Comparison of ENCODE assay signal across 8 cellular contexts in genomic region chr6:143745160-143746133, GRCh38.
DNase-seq lines count a peak whose midpoint lies in the region; ATAC-seq, FAIRE-seq and TF ChIP-seq lines count a peak whose summit lies in the region.

No MANE protein-coding gene starts in this region.

- no peak overlapping the region for H2AFZ ChIP-seq in K562 (ENCODE audit: low read depth, low read length)

- FAIRE-seq in K562 (lab: Jason Lieb, UNC) = no peak

- H3K9me3 ChIP-seq in K562 (replicated peaks; ENCODE audit: control insufficient read depth, insufficient read depth, low read depth, low read length) (no peaks in the 10 kb centered on the region), thoracic aorta (no peaks in the 10 kb centered on the region)

- H3K36me3 ChIP-seq in K562 (ENCODE audit: control insufficient read depth, insufficient read depth, low read length) (no peaks in the 10 kb centered on the region; the same call in 2 of the 3 replicates), thoracic aorta (no peaks in the 10 kb centered on the region)

- H3K27me3 ChIP-seq in K562 (ENCODE audit: control insufficient read depth in 2 of 2, insufficient read depth in 2 of 2, low read length in 2 of 2) (no peaks in the 10 kb centered on the region), thoracic aorta (replicated peaks; ENCODE audit: insufficient read depth) (no peaks in the 10 kb centered on the region)

- H3K9me1 ChIP-seq in K562 (ENCODE audit: control insufficient read depth, insufficient read depth, low read length) = no peaks in the 10 kb centered on the region

- TF ChIP-seq POLR2A in K562 (conservative IDR thresholded peaks at IDR 0.05) = no peak

- H3K27ac ChIP-seq in K562 (ENCODE audit: extremely low read depth, low read depth, low read length) (no peak overlapping the region), thoracic aorta (peak overlapping the region; percentile 79 to 87)

- H3K79me2 ChIP-seq in K562 (ENCODE audit: control insufficient read depth, insufficient read depth, low read length) = no peaks in the 10 kb centered on the region

- POLR2A ChIA-PET in K562 (lab: Yijun Ruan, JAX) = interaction anchor here (0.7 to 1.4 kb wide), 2 partner anchors 12 to 13 kb away, joined by 3 to 4 read pairs; no protein-coding TSS in a partner anchor

- H3K9ac ChIP-seq in K562 (ENCODE audit: insufficient read depth in 1 of 2, low read depth in 2 of 2, low read length in 2 of 2) = no peak overlapping the region

- WGBS in K562 (ENCODE audit: insufficient coverage, low coverage, missing lambda C conversion rate) = 80% methylated on average over 22 of the region's 22 CpGs

- ATAC-seq in K562 (no peak), thoracic aorta (ENCODE audit: insufficient number of reproducible peaks, low FRiP score, low read depth) (no peak), HG03175 (IDR thresholded peaks at IDR 0.05; ENCODE audit: unreplicated experiment) (no peak)

- TF ChIP-seq EP300 in K562 (IDR thresholded peaks at IDR 0.05; ENCODE audit: low read length) = no peak

- BruUV-seq in K562 (replicated peaks; lab: Mats Ljungman, UMichigan) = no TSS peak

- H3K4me2 ChIP-seq in K562 (ENCODE audit: insufficient read depth, low read length) = no peak overlapping the region

- no peak overlapping the region for H3K4me3 ChIP-seq in K562
- H3K4me3 ChIP-seq in thoracic aorta = peak overlapping the region; percentile 37

- CTCF ChIA-PET in K562 (lab: Yijun Ruan, JAX; ENCODE audit: low intra/inter-chr PET ratio) = no interaction called here

- in situ Hi-C loops in K562 (cut with MboI) = no loop called here

- H4K20me1 ChIP-seq in K562 (replicated peaks; ENCODE audit: control insufficient read depth, insufficient read depth, low read length) = no peaks in the 10 kb centered on the region

- DNase-seq in LoVo (ENCODE audit: low spot score) (peak; percentile 77), K562 (ENCODE audit: extremely low read depth in 1 of 4, low spot score in 3 of 4) (peak in 1 of 4 experiments; percentile 26), kidney glomerular epithelial cell (lab: John Stamatoyannopoulos, UW) (peak; percentile 74), thoracic aorta (ENCODE audit: low spot score) (no peak), middle frontal gyrus (ENCODE audit: extremely low spot score, low spot score) (no peak), ecto neural progenitor cell (ENCODE audit: low spot score) (no peak), NCI-H2029 (lab: John Stamatoyannopoulos, UW) (no peak)

- H3K4me1 ChIP-seq in K562 (replicated peaks in 1 of 2; ENCODE audit: control insufficient read depth in 2 of 2, insufficient read depth in 2 of 2, low read length in 2 of 2) = peaks cover 0 to 12% of the 10 kb centered on the region in 2 experiments; a peak in 4 of 5 replicates
- peaks cover 27 to 71% of the 10 kb centered on the region in 2 donors for H3K4me1 ChIP-seq in thoracic aorta (ENCODE audit: control insufficient read depth in 1 of 2, low read depth in 2 of 2)

- no peak for TF ChIP-seq RAD21 in K562 (CRISPR knock-in tag; conservative IDR thresholded peaks at IDR 0.05 in 1 of 2, IDR thresholded peaks at IDR 0.05 in 1 of 2)

- no peak for TF ChIP-seq CTCF in K562 (IDR thresholded peaks at IDR 0.05 in 2 of 3, conservative IDR thresholded peaks at IDR 0.05 in 1 of 3; ENCODE audit: insufficient read depth in 2 of 3, low read depth in 1 of 3, low read length in 3 of 3)
- no peak for TF ChIP-seq CTCF in thoracic aorta (IDR thresholded peaks at IDR 0.05)

- intact Hi-C loops in K562 (cut with micrococcal nuclease) = no loop called here

TF ChIP-seq in K562, 482 proteins besides CTCF, POLR2A, EP300 and RAD21:
- no peak for TF ChIP-seq RB1 (IDR thresholded peaks at IDR 0.05; ENCODE audit: low read depth)
- TF ChIP-seq MCM3 (IDR thresholded peaks at IDR 0.05) = no peak
- TF ChIP-seq NFIC (IDR thresholded peaks at IDR 0.05) = peak; percentile 97
- no peak for TF ChIP-seq WHSC1 (IDR thresholded peaks at IDR 0.05; ENCODE audit: low read length)
- TF ChIP-seq RBM22 (IDR thresholded peaks at IDR 0.05; ENCODE audit: low read depth, low read length, poor library complexity, severe bottlenecking) = no peak
- no peak for TF ChIP-seq ZNF3 (CRISPR knock-in tag; IDR thresholded peaks at IDR 0.05)
- TF ChIP-seq NCOA2 (IDR thresholded peaks at IDR 0.05; ENCODE audit: partially characterized antibody in 2 of 2) = no peak
- no peak for TF ChIP-seq PRDM10 (IDR thresholded peaks at IDR 0.05; ENCODE audit: partially characterized antibody)
- no peak for TF ChIP-seq RBM14 (IDR thresholded peaks at IDR 0.05; ENCODE audit: borderline replicate concordance, insufficient read depth, low read depth, low read length)
- TF ChIP-seq NFIX (CRISPR knock-in tag; IDR thresholded peaks at IDR 0.05; ENCODE audit: low read depth) = peak; percentile 91

Comparison
In these comparisons a context has a peak if more than half of its experiments do, and no peak if none do; other contexts are left out.
1. DNase-seq: peak in LoVo (single experiment) and kidney glomerular epithelial cell (single experiment); none in thoracic aorta (single experiment), middle frontal gyrus (single experiment), ecto neural progenitor cell (single experiment) and NCI-H2029 (single experiment).